9 cellular contexts compared by ENCODE assay signal in the genomic region with DNA sequence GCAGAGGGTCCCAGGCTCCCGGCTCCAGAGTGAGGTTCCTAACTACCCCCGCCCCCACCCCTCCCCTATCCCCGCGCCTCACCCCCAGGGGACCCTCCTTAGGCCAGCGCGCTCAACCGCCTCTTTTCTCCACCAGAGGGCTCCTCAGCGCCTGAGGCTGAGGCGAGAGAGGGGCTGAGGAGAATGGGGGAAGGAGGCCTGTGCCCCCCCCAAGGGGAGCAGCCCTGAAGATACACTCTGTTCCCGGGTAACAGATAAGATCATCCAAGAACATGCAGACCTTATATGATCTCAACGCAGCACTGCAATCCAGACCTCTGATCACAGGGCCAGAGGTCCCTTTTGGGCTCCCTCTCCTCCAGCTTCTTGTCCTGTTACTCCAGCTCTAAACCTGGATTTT. TPM values are rescaled to one million over a fixed set of nuclear protein-coding genes. Genes with fewer than 3 reads are reported as not detected.
DNase-seq lines count a peak whose midpoint lies in the region; ATAC-seq, FAIRE-seq and TF ChIP-seq lines count a peak whose summit lies in the region.
"Had no signal": no experiment of that assay in that cellular context is flagged by ENCODE, and none has a peak within 500 bp of the region (broad histone marks: within the 10 kb centered on the region; RNA-seq: fewer than 3 reads in every experiment).

No MANE protein-coding gene starts in this region.

- CTCF ChIA-PET in RWPE1 (lab: Yijun Ruan, JAX): interaction anchor here (0.6 to 1.4 kb wide), 8 partner anchors 8 to 287 kb away, joined by 3 to 6 read pairs (median 3); no protein-coding TSS in a partner anchor

- no peak overlapping the region for H3K4me3 ChIP-seq in astrocyte of the spinal cord (ENCODE audit: low read depth, low read length)
- no peak overlapping the region for H3K4me3 ChIP-seq in liver (ENCODE audit: low read depth in 1 of 3, low read length in 3 of 3)
- peak overlapping the region; percentile 42 to 74 (median 62) for H3K4me3 ChIP-seq in subcutaneous abdominal adipose tissue (ENCODE audit: low read depth in 1 of 5, low read length in 5 of 5)
- H3K4me3 ChIP-seq: SJSA1 had no signal

- H3K9me3 ChIP-seq in liver (ENCODE audit: control insufficient read depth in 4 of 4, low read length in 3 of 4) (no peaks in the 10 kb centered on the region), subcutaneous abdominal adipose tissue (ENCODE audit: control insufficient read depth in 5 of 5, low read length in 5 of 5) (no peaks in the 10 kb centered on the region)
- H3K9me3 ChIP-seq: SJSA1 had no signal

- H3K9ac ChIP-seq in liver (ENCODE audit: low read depth in 1 of 2, low read length in 2 of 2): no peak overlapping the region
- H3K9ac ChIP-seq in subcutaneous abdominal adipose tissue (ENCODE audit: low read length in 5 of 5): no peak overlapping the region

- TF ChIP-seq CTCF in GM12873 (IDR thresholded peaks at IDR 0.05; ENCODE audit: insufficient read depth, low read depth, low read length, missing control alignments) (peak; percentile 54), RWPE1 (conservative IDR thresholded peaks at IDR 0.05; ENCODE audit: low read depth) (no peak; the same call in 1 of the 2 replicates), astrocyte of the spinal cord (IDR thresholded peaks at IDR 0.05; ENCODE audit: low read depth, low read length) (peak; percentile 66), liver (IDR thresholded peaks at IDR 0.05; ENCODE audit: low read depth, low read length, missing input control) (peak; percentile 15)

- H3K36me3 ChIP-seq in liver (ENCODE audit: control insufficient read depth in 4 of 4, insufficient read depth in 3 of 4, low read depth in 1 of 4, low read length in 3 of 4) (no peaks in the 10 kb centered on the region), subcutaneous abdominal adipose tissue (ENCODE audit: control insufficient read depth in 5 of 5, insufficient read depth in 5 of 5, low read length in 5 of 5) (peaks cover 0 to 12% (median 4%) of the 10 kb centered on the region in 5 donors)
- H3K36me3 ChIP-seq: SJSA1 had no signal

- 46% methylated on average over 11 of the region's 11 CpGs for WGBS in liver

- no peak for FAIRE-seq in frontal cortex (lab: Jason Lieb, UNC)

- ATAC-seq in GM18498 (IDR thresholded peaks at IDR 0.05; ENCODE audit: unreplicated experiment): no peak

- peak; percentile 21 to 63 for TF ChIP-seq RAD21 in liver (IDR thresholded peaks at IDR 0.05)

- DNase-seq in RWPE1 (ENCODE audit: low spot score) (no peak), astrocyte of the spinal cord (ENCODE audit: low read depth, low spot score) (no peak), frontal cortex (ENCODE audit: low spot score in 2 of 2) (no peak), OCI-M2 (lab: John Stamatoyannopoulos, UW; ENCODE audit: unreplicated experiment) (no peak)

- H3K27ac ChIP-seq in RWPE1 (peak overlapping the region; percentile 65), liver (ENCODE audit: low read depth in 1 of 2, low read length in 2 of 2) (no peak overlapping the region), subcutaneous abdominal adipose tissue (ENCODE audit: low read depth, low read length) (peak overlapping the region; percentile 16)
- H3K27ac ChIP-seq: SJSA1 had no signal

- POLR2A ChIA-PET in RWPE1 (lab: Yijun Ruan, JAX; ENCODE audit: low non-redundant PET): no interaction called here

- no peaks in the 10 kb centered on the region for H3K27me3 ChIP-seq in liver (ENCODE audit: control insufficient read depth in 4 of 4, insufficient read depth in 4 of 4, low read length in 3 of 4)
- H3K27me3 ChIP-seq in subcutaneous abdominal adipose tissue (ENCODE audit: control insufficient read depth in 5 of 5, insufficient read depth in 4 of 5, low read length in 5 of 5): no peaks in the 10 kb centered on the region
- H3K27me3 ChIP-seq: SJSA1 had no signal

- H3K4me1 ChIP-seq in liver (ENCODE audit: control insufficient read depth in 4 of 4, insufficient read depth in 4 of 4, low read length in 3 of 4): no peaks in the 10 kb centered on the region
- H3K4me1 ChIP-seq in subcutaneous abdominal adipose tissue (ENCODE audit: control insufficient read depth in 5 of 5, insufficient read depth in 5 of 5, low read length in 5 of 5): peaks cover 5 to 48% (median 37%) of the 10 kb centered on the region in 5 donors

- in situ Hi-C loops in astrocyte of the spinal cord (cut with HindIII; ENCODE audit: low sequenced_read_pairs): no loop called here

TF ChIP-seq in liver, 16 proteins besides CTCF, POLR2A, EP300 and RAD21:
- TF ChIP-seq RXRA (IDR thresholded peaks at IDR 0.05) (no peak), HNF4G (IDR thresholded peaks at IDR 0.05) (no peak), HNF4A (conservative IDR thresholded peaks at IDR 0.05) (no peak), EGR1 (IDR thresholded peaks at IDR 0.05; ENCODE audit: low read depth in 2 of 2) (no peak), NR2F2 (IDR thresholded peaks at IDR 0.05) (no peak), SP1 (IDR thresholded peaks at IDR 0.05) (no peak), FOXA2 (IDR thresholded peaks at IDR 0.05) (no peak)
- TF ChIP-seq, protein P1, sequence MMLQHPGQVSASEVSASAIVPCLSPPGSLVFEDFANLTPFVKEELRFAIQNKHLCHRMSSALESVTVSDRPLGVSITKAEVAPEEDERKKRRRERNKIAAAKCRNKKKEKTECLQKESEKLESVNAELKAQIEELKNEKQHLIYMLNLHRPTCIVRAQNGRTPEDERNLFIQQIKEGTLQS (IDR thresholded peaks at IDR 0.05): no peak
- TF ChIP-seq, protein P2, sequence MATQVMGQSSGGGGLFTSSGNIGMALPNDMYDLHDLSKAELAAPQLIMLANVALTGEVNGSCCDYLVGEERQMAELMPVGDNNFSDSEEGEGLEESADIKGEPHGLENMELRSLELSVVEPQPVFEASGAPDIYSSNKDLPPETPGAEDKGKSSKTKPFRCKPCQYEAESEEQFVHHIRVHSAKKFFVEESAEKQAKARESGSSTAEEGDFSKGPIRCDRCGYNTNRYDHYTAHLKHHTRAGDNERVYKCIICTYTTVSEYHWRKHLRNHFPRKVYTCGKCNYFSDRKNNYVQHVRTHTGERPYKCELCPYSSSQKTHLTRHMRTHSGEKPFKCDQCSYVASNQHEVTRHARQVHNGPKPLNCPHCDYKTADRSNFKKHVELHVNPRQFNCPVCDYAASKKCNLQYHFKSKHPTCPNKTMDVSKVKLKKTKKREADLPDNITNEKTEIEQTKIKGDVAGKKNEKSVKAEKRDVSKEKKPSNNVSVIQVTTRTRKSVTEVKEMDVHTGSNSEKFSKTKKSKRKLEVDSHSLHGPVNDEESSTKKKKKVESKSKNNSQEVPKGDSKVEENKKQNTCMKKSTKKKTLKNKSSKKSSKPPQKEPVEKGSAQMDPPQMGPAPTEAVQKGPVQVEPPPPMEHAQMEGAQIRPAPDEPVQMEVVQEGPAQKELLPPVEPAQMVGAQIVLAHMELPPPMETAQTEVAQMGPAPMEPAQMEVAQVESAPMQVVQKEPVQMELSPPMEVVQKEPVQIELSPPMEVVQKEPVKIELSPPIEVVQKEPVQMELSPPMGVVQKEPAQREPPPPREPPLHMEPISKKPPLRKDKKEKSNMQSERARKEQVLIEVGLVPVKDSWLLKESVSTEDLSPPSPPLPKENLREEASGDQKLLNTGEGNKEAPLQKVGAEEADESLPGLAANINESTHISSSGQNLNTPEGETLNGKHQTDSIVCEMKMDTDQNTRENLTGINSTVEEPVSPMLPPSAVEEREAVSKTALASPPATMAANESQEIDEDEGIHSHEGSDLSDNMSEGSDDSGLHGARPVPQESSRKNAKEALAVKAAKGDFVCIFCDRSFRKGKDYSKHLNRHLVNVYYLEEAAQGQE (IDR thresholded peaks at IDR 0.05): no peak
- TF ChIP-seq, protein P3, sequence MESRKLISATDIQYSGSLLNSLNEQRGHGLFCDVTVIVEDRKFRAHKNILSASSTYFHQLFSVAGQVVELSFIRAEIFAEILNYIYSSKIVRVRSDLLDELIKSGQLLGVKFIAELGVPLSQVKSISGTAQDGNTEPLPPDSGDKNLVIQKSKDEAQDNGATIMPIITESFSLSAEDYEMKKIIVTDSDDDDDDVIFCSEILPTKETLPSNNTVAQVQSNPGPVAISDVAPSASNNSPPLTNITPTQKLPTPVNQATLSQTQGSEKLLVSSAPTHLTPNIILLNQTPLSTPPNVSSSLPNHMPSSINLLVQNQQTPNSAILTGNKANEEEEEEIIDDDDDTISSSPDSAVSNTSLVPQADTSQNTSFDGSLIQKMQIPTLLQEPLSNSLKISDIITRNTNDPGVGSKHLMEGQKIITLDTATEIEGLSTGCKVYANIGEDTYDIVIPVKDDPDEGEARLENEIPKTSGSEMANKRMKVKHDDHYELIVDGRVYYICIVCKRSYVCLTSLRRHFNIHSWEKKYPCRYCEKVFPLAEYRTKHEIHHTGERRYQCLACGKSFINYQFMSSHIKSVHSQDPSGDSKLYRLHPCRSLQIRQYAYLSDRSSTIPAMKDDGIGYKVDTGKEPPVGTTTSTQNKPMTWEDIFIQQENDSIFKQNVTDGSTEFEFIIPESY (IDR thresholded peaks at IDR 0.05): no peak

RNA-seq across cellular contexts. Expression of a gene that starts 43.3 kb away (rescaled TPM):
- total RNA-seq in liver (10 to 100 TPM; 22.8 to 26.8 TPM), frontal cortex (51.4 TPM)
- polyA plus RNA-seq in liver: 10 to 100 TPM; 20.1 to 25.0 TPM

Comparison
In these comparisons a context has a peak if more than half of its experiments do, and no peak if none do; other contexts are left out.
1. H3K27ac ChIP-seq: peak in RWPE1 (single experiment) and subcutaneous abdominal adipose tissue (single experiment); none in liver (0 of 2).
2. H3K4me3 ChIP-seq: peak in subcutaneous abdominal adipose tissue (5 of 5); none in astrocyte of the spinal cord (single experiment) and liver (0 of 3).